ENCODE assay signal across 8 cellular contexts in the genomic region with DNA sequence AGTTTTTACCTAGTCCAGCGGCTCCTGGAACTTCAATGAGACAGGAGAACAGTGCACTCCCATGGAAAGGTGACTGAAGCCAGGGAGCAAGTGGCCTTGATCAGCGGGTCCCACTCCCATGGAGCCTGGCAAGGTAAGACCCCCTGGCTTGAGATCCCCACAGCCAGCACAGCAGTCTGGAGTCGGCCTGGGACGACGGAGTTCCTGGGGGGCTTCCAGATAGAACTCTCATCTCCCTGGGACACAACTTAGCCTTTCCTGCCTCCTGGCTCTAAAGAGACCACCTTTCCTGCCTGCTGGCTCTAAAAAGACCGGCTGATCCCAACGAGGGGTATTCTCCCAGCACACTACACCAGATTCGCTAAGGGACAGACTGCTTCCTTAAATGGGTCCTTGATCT.
"Had no signal": no experiment of that assay in that cellular context is flagged by ENCODE, and none has a peak within 500 bp of the region (broad histone marks: within the 10 kb centered on the region; RNA-seq: fewer than 3 reads in every experiment).

No MANE protein-coding gene starts in this region.

- H3K27ac ChIP-seq: HL-60, KMS-11 had no signal

- FAIRE-seq: HepG2, HTR-8/SVneo, K562 had no signal

- H3K4me2 ChIP-seq: KMS-11 had no signal

- H3K9ac ChIP-seq: KMS-11 had no signal

- DNase-seq: IMR-90, KBM-7, KG1 had no signal

- H3K4me3 ChIP-seq: K562 had no signal

- ATAC-seq: HepG2, K562 had no signal
